Comparison of ENCODE assay signal across 8 cellular contexts in the genomic region with DNA sequence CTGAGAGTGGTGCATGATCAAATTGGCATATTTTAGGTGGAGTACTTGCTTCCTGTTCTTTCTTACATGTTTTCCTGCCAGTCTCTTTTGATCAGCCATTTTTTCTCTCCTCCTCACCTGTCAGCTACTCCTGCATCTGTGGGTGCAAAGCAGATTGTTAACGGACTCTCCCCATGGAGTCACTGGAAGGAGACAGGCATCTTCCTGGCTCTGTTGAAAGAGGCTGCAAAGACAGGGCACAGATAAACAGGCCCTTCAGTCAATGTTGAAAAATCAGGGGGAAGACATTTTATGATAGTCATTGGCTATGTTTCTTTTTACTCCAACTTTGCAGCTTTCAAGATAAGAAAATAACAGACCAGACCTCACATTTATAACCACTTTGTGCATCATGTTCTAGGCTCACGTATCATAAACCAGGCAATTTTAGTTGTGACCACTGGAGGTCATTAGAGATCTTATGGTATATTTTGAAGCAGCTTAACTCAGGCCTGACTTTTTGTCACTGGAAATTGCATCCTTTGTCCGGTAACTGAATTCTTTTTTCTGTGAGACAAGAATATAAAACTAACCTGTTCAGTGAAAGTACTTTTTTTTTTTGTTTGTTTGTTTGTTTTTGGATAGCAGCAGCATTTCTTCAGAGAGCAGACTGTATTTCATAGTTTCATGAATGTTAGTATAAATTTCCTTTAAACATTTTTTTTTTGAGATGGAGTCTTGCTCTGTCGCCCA. TPM values are rescaled to one million over a fixed set of nuclear protein-coding genes. Genes with fewer than 3 reads are reported as not detected.
DNase-seq lines count a peak whose midpoint lies in the region; ATAC-seq and TF ChIP-seq lines count a peak whose summit lies in the region.

No MANE protein-coding gene starts in this region.

- TF ChIP-seq RAD21 in neural cell (conservative IDR thresholded peaks at IDR 0.05), result peak; percentile 82

- TF ChIP-seq EP300 in neural cell (conservative IDR thresholded peaks at IDR 0.05; ENCODE audit: poor library complexity, severe bottlenecking), result no peak

- DNase-seq in AG08396 (ENCODE audit: low spot score) (peak; percentile 46), GM13976 (ENCODE audit: low spot score) (peak; percentile 61), NCI-H1417 treated with DMSO at 0.1 percent for 48 hours (lab: John Stamatoyannopoulos, UW) (peak; percentile 61), SKM-1 treated with dmso at 0.1 percent for 144 hours (lab: John Stamatoyannopoulos, UW; ENCODE audit: unreplicated experiment) (peak; percentile 55), esophagus squamous epithelium (lab: John Stamatoyannopoulos, UW) (no peak)
- no peak for DNase-seq in stimulated activated CD4-positive, alpha-beta T cell treated with anti-CD3 and anti-CD28 coated beads, Interleukin-2, amount 100 ng/mL, for 24 hours

- 23 to 29% methylated on average over 4 of the region's 4 CpGs for WGBS in esophagus squamous epithelium, 2 donors

- intact Hi-C loops in esophagus squamous epithelium (cut with DNase I), result loop anchor here (10.0 kb wide), 2 partner anchors 169 to 549 kb away; a partner anchor contains a TSS

- TF ChIP-seq CTCF in GM13976 (IDR thresholded peaks at IDR 0.05; ENCODE audit: borderline replicate concordance, control extremely low read depth, extremely low read depth, insufficient read depth, missing control alignments) (peak; percentile 53), esophagus squamous epithelium (IDR thresholded peaks at IDR 0.05) (peak; percentile 53 to 84 (median 75)), neural cell (IDR thresholded peaks at IDR 0.05; ENCODE audit: poor library complexity, severe bottlenecking) (peak; percentile 77)

- no peak for TF ChIP-seq POLR2A in esophagus squamous epithelium (IDR thresholded peaks at IDR 0.05)

- H3K4me1 ChIP-seq in esophagus squamous epithelium, result peaks cover 7 to 59% (median 12%) of the 10 kb centered on the region in 3 donors

- no peaks in the 10 kb centered on the region for H3F3A ChIP-seq in neural cell (ENCODE audit: insufficient read depth, low read length, poor library complexity, severe bottlenecking)

- H2AFZ ChIP-seq in neural cell (ENCODE audit: low read depth, low read length), result no peak overlapping the region

- H3K4me3 ChIP-seq in esophagus squamous epithelium (no peak overlapping the region), neural cell (ENCODE audit: low read length) (no peak overlapping the region)

- peak; percentile 56 for ATAC-seq in HG02840 (IDR thresholded peaks at IDR 0.05; ENCODE audit: low FRiP score, unreplicated experiment)

- H3K27ac ChIP-seq in esophagus squamous epithelium, result peak overlapping the region in 3 of 4 donors; percentile 83 to 90 (median 90)
- H3K27ac ChIP-seq in neural cell (ENCODE audit: low read length), result no peak overlapping the region

- no peaks in the 10 kb centered on the region for H3K9me2 ChIP-seq in neural cell (ENCODE audit: insufficient read depth, low read length)

- no peaks in the 10 kb centered on the region for H3K36me3 ChIP-seq in esophagus squamous epithelium
- H3K36me3 ChIP-seq in neural cell (ENCODE audit: insufficient read depth, low read length), result no peaks in the 10 kb centered on the region

- H3K4me2 ChIP-seq in neural cell (ENCODE audit: low read length), result no peak overlapping the region

- H3K9ac ChIP-seq in neural cell (ENCODE audit: low read length), result no peak overlapping the region

- in situ Hi-C loops in GM13976 (cut with MboI; ENCODE audit: low sequenced_read_pairs, unreplicated experiment), result loop anchor here (10.0 to 25.0 kb wide), 2 partner anchors 296 to 549 kb away; no protein-coding TSS in a partner anchor

- no peaks in the 10 kb centered on the region for H4K20me1 ChIP-seq in neural cell (ENCODE audit: insufficient read depth)

- H3K27me3 ChIP-seq in esophagus squamous epithelium (no peaks in the 10 kb centered on the region), neural cell (ENCODE audit: insufficient read depth, low read depth, low read length) (no peaks in the 10 kb centered on the region)

- H3K9me3 ChIP-seq in esophagus squamous epithelium (no peaks in the 10 kb centered on the region), neural cell (ENCODE audit: low read length) (no peaks in the 10 kb centered on the region)

- H3K79me2 ChIP-seq in neural cell (replicated peaks; ENCODE audit: insufficient read depth, low read length), result no peaks in the 10 kb centered on the region

TF ChIP-seq in neural cell, 6 proteins besides CTCF, POLR2A, EP300 and RAD21:
- TF ChIP-seq SMC3 (conservative IDR thresholded peaks at IDR 0.05; ENCODE audit: poor library complexity) (peak; percentile 82), TAF1 (IDR thresholded peaks at IDR 0.05; ENCODE audit: low read depth) (no peak), MXI1 (conservative IDR thresholded peaks at IDR 0.05; ENCODE audit: poor library complexity, severe bottlenecking) (no peak), EZH2 (IDR thresholded peaks at IDR 0.05; ENCODE audit: borderline replicate concordance, insufficient read depth, low read length, poor library complexity, severe bottlenecking) (no peak), POLR2AphosphoS5 (IDR thresholded peaks at IDR 0.05) (no peak)
- TF ChIP-seq, protein P1, sequence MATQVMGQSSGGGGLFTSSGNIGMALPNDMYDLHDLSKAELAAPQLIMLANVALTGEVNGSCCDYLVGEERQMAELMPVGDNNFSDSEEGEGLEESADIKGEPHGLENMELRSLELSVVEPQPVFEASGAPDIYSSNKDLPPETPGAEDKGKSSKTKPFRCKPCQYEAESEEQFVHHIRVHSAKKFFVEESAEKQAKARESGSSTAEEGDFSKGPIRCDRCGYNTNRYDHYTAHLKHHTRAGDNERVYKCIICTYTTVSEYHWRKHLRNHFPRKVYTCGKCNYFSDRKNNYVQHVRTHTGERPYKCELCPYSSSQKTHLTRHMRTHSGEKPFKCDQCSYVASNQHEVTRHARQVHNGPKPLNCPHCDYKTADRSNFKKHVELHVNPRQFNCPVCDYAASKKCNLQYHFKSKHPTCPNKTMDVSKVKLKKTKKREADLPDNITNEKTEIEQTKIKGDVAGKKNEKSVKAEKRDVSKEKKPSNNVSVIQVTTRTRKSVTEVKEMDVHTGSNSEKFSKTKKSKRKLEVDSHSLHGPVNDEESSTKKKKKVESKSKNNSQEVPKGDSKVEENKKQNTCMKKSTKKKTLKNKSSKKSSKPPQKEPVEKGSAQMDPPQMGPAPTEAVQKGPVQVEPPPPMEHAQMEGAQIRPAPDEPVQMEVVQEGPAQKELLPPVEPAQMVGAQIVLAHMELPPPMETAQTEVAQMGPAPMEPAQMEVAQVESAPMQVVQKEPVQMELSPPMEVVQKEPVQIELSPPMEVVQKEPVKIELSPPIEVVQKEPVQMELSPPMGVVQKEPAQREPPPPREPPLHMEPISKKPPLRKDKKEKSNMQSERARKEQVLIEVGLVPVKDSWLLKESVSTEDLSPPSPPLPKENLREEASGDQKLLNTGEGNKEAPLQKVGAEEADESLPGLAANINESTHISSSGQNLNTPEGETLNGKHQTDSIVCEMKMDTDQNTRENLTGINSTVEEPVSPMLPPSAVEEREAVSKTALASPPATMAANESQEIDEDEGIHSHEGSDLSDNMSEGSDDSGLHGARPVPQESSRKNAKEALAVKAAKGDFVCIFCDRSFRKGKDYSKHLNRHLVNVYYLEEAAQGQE (IDR thresholded peaks at IDR 0.05; ENCODE audit: borderline replicate concordance), result no peak
TF ChIP-seq in neural cell: peak in this region for 1.

RNA-seq across cellular contexts. Expression of a gene that starts 20.1 kb away (rescaled TPM):
- total RNA-seq in esophagus squamous epithelium, result not detected
- not detected in 2 replicates for polyA plus RNA-seq in neural cell
- polyA minus RNA-seq in neural cell, result 0.23 TPM in 1 of 2 replicates, not detected in the other

RNA-seq across cellular contexts. Expression of a gene that starts 42.4 kb away (rescaled TPM):
- 10 to 100 TPM in 2 of 4 donors, 1 to 10 TPM in 2; 3.9 to 18.9 (median 9.5) TPM for total RNA-seq in esophagus squamous epithelium
- 10.6 and 11.9 TPM in 2 replicates for polyA plus RNA-seq in neural cell
- 8.3 and 10.2 TPM in 2 replicates for polyA minus RNA-seq in neural cell

Comparison
In these comparisons a context has a peak if more than half of its experiments do, and no peak if none do; other contexts are left out.
1. DNase-seq: peak in AG08396 (single experiment), GM13976 (single experiment), NCI-H1417 treated with DMSO at 0.1 percent for 48 hours (single experiment) and SKM-1 treated with dmso at 0.1 percent for 144 hours (single experiment); none in esophagus squamous epithelium (single experiment) and stimulated activated CD4-positive, alpha-beta T cell treated with anti-CD3 and anti-CD28 coated beads, Interleukin-2, amount 100 ng/mL, for 24 hours (0 of 2).
2. Peak in every context shown above with its lines, with median percentiles within 50 percentile points of each other: CTCF ChIP-seq.